9 cellular contexts compared by ENCODE assay signal in the genomic region with DNA sequence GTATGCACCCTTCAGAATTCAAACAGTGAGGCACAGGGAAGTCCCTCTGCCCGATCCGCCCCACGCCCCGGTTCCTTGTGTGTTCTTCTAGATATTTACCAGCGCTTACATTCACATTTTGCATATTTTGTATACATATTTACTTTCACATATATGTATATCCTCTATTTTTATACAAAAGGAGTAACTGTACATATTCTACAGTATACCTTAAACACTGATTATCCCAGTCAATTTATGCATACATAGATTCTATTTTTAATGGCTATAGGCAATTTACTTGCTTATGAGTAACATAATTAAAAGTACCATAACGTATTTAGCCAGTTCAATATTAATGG. TPM values are rescaled to one million over a fixed set of nuclear protein-coding genes. Genes with fewer than 3 reads are reported as not detected.
A peak's percentile ranks its signal among the peaks of the same experiment; 100 is the strongest.
DNase-seq lines count a peak whose midpoint lies in the region; ATAC-seq and TF ChIP-seq lines count a peak whose summit lies in the region.
"Had no signal": no experiment of that assay in that cellular context is flagged by ENCODE, and none has a peak within 500 bp of the region (broad histone marks: within the 10 kb centered on the region; RNA-seq: fewer than 3 reads in every experiment).

No MANE protein-coding gene starts in this region.

- H3K36me3 ChIP-seq in heart right ventricle (peaks cover 0 to 32% (median 5%) of the 10 kb centered on the region in 9 donors), vagina (peaks cover 0 to 5% of the 10 kb centered on the region in 2 donors)

- DNase-seq in heart right ventricle (no peak), left cardiac atrium (no peak), astrocyte of the spinal cord (ENCODE audit: low read depth, low spot score) (no peak), vagina (ENCODE audit: extremely low spot score in 2 of 2) (no peak), NCI-H748 (lab: John Stamatoyannopoulos, UW; ENCODE audit: unreplicated experiment) (no peak), NCI-H2107 treated with DMSO at 0.1 percent for 48 hours (lab: John Stamatoyannopoulos, UW; ENCODE audit: unreplicated experiment) (no peak)
- DNase-seq in stimulated activated CD4-positive, alpha-beta T cell treated with anti-CD3 and anti-CD28 coated beads, Interleukin-15, amount 100 ng/mL, for 24 hours: no peak

- intact Hi-C loops in heart right ventricle (cut with DNase I) (loop anchor here in 1 of 10 donors (1.0 kb wide), 1 partner anchor 43 kb away; a partner anchor contains a TSS), left cardiac atrium (cut with DNase I) (no loop called here), vagina (cut with DNase I) (no loop called here)

- no peak for TF ChIP-seq POLR2A in vagina (IDR thresholded peaks at IDR 0.05)

- 7 to 10% methylated on average over 6 of the region's 6 CpGs for WGBS in heart right ventricle, 2 donors

- TF ChIP-seq CTCF in heart right ventricle (IDR thresholded peaks at IDR 0.05): peak in 3 of 9 donors; percentile 11 to 24 (median 19)
- TF ChIP-seq CTCF in astrocyte of the spinal cord (IDR thresholded peaks at IDR 0.05; ENCODE audit: low read depth, low read length): no peak
- no peak for TF ChIP-seq CTCF in vagina (IDR thresholded peaks at IDR 0.05)

- in situ Hi-C loops in astrocyte of the spinal cord (cut with HindIII; ENCODE audit: low sequenced_read_pairs): no loop called here

- peak overlapping the region in 9 of 10 donors; percentile 56 to 93 (median 82) for H3K4me3 ChIP-seq in heart right ventricle
- H3K4me3 ChIP-seq in astrocyte of the spinal cord (ENCODE audit: low read depth, low read length): peak overlapping the region; percentile 96
- peak overlapping the region; percentile 71 for H3K4me3 ChIP-seq in mononuclear cell (ENCODE audit: low read length)
- H3K4me3 ChIP-seq in vagina: peak overlapping the region; percentile 77 to 90

- H3K4me1 ChIP-seq in heart right ventricle: peaks cover 4 to 31% (median 16%) of the 10 kb centered on the region in 9 donors
- peaks cover 13% of the 10 kb centered on the region for H3K4me1 ChIP-seq in mononuclear cell (ENCODE audit: insufficient read depth, low read length)
- H3K4me1 ChIP-seq in vagina: peaks cover 27% of the 10 kb centered on the region

- H3K27me3 ChIP-seq in heart right ventricle (no peaks in the 10 kb centered on the region), mononuclear cell (ENCODE audit: insufficient read depth, low read length) (no peaks in the 10 kb centered on the region), vagina (no peaks in the 10 kb centered on the region)
- H3K27me3 ChIP-seq: thyroid gland had no signal

- ATAC-seq in heart right ventricle (no peak), left cardiac atrium (no peak)

- H3K9me3 ChIP-seq in heart right ventricle (no peaks in the 10 kb centered on the region), mononuclear cell (ENCODE audit: low read depth, low read length) (no peaks in the 10 kb centered on the region), vagina (no peaks in the 10 kb centered on the region)
- H3K9me3 ChIP-seq: thyroid gland had no signal

- H3K27ac ChIP-seq in heart right ventricle: peak overlapping the region; percentile 68 to 97 (median 92)
- peak overlapping the region; percentile 95 for H3K27ac ChIP-seq in vagina

RNA-seq across cellular contexts. Expression of a gene that starts 0.3 kb away (rescaled TPM):
- total RNA-seq in heart right ventricle: 10 to 100 TPM in 7 of 10 donors, 1 to 10 TPM in 3; 9.2 to 11.6 (median 10.8) TPM
- polyA plus RNA-seq in heart right ventricle: 10 to 100 TPM in 1 of 2 donors, 1 to 10 TPM in 1; 7.9 to 12.9 TPM
- 10 to 100 TPM; 12.5 to 13.7 TPM for total RNA-seq in left cardiac atrium
- total RNA-seq in mononuclear cell: 84.5 TPM
- total RNA-seq in vagina: 36.3 TPM

RNA-seq across cellular contexts. Expression of a gene that starts 3.8 kb away (rescaled TPM):
- not detected for total RNA-seq in heart right ventricle
- not detected for polyA plus RNA-seq in heart right ventricle
- total RNA-seq in left cardiac atrium: not detected
- not detected for total RNA-seq in mononuclear cell
- total RNA-seq in vagina: not detected
- total RNA-seq: thyroid gland had no signal

RNA-seq across cellular contexts. Expression of a gene that starts 43.1 kb away (rescaled TPM):
- total RNA-seq in heart right ventricle (10 to 100 TPM; 17.1 to 42.3 (median 20.7) TPM), left cardiac atrium (10 to 100 TPM; 21.7 to 31.4 TPM), mononuclear cell (21.4 TPM), vagina (18.9 TPM)
- polyA plus RNA-seq in heart right ventricle: 10 to 100 TPM; 66.4 to 83.2 TPM

RNA-seq across cellular contexts. Expression of a gene that starts 48.5 kb away (rescaled TPM):
- total RNA-seq in heart right ventricle: 10 to 100 TPM; 24.6 to 37.5 (median 33.0) TPM
- 10 to 100 TPM; 12.1 to 24.4 TPM for polyA plus RNA-seq in heart right ventricle
- 10 to 100 TPM; 31.1 to 33.5 TPM for total RNA-seq in left cardiac atrium
- 8.8 TPM for total RNA-seq in mononuclear cell
- 30.4 TPM for total RNA-seq in vagina
